Comparison of ENCODE assay signal across 32 cellular contexts in the genomic region with DNA sequence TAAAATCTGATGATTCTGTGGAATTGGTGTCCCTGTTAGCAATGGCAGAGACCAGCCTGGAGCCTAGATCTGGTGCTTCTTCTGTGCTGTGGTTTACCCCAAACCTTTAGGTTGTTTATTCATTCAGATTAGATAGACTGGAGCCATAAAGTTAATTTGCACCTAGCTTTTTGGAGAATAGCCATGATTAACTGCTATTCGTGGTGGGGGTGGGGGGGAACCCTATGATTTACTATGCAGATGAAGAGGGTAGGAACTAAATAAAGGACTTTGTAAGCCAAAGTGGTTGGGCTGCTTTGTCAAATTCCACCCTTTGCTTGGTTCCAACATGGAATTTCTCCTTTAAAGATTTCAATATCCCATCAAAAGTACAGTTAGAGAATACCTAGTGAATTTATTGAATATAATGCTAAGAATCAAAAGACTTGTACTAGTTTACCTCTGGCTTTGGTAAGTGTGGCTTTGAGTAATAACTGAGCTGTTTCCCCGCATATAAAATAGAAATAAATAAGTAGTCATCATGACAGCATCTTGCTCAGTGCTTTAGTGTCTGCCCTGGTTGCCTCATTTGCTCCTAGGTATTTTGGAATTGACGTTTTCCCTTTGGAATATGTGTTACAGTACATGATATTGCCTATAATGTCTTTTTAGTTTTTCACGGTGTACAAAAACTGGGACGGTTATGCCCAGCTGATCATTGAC. TPM values are rescaled to one million over a fixed set of nuclear protein-coding genes. Genes with fewer than 3 reads are reported as not detected.
DNase-seq lines count a peak whose midpoint lies in the region; ATAC-seq, FAIRE-seq and TF ChIP-seq lines count a peak whose summit lies in the region.
"Had no signal": no experiment of that assay in that cellular context is flagged by ENCODE, and none has a peak within 500 bp of the region (broad histone marks: within the 10 kb centered on the region; RNA-seq: fewer than 3 reads in every experiment).

No MANE protein-coding gene starts in this region.

- H3K9me3 ChIP-seq in CD8-positive, alpha-beta T cell (ENCODE audit: low read length): no peaks in the 10 kb centered on the region
- no peaks in the 10 kb centered on the region for H3K9me3 ChIP-seq in K562 (replicated peaks; ENCODE audit: control insufficient read depth, insufficient read depth, low read depth, low read length)
- H3K9me3 ChIP-seq: gastrocnemius medialis, MG63, neutrophil, prostate gland, sigmoid colon, thoracic aorta, uterus had no signal

- no peak for FAIRE-seq in K562 (lab: Jason Lieb, UNC)
- FAIRE-seq: endometrium had no signal

- H3K9ac ChIP-seq in K562 (ENCODE audit: insufficient read depth in 1 of 2, low read depth in 2 of 2, low read length in 2 of 2): no peak overlapping the region

- H3K4me1 Mint-ChIP-seq in activated CD8-positive, alpha-beta T cell treated with anti-CD3 and anti-CD28 coated beads for 36 hours (ENCODE audit: low read depth): peaks cover 27% of the 10 kb centered on the region
- peaks cover 5% of the 10 kb centered on the region for H3K4me1 Mint-ChIP-seq in activated CD8-positive, alpha-beta T cell treated with anti-CD3 and anti-CD28 coated beads, Interleukin-2, amount 10 ng/mL, durations not matched to agents 7 days and 5 days (ENCODE audit: low read depth)
- H3K4me1 Mint-ChIP-seq in CD8-positive, alpha-beta T cell (ENCODE audit: low read depth): peaks cover 15% of the 10 kb centered on the region
- H3K4me1 Mint-ChIP-seq in T-helper 2 cell treated with Interferon-gamma antibody and Interleukin-4, amounts not matched to agents 5 μg/mL and 100 μg/mL, for 36 hours (ENCODE audit: low read depth): peaks cover 2% of the 10 kb centered on the region

- CTCF ChIA-PET in activated CD8-positive, alpha-beta T cell treated with anti-CD3 and anti-CD28 coated beads for 36 hours (lab: Charles Lee): interaction anchor here (0.9 kb wide), 1 partner anchor 14 kb away, joined by 3 read pairs; no protein-coding TSS in a partner anchor
- CTCF ChIA-PET in activated CD8-positive, alpha-beta T cell treated with anti-CD3 and anti-CD28 coated beads, Interleukin-2, amount 10 ng/mL, durations not matched to agents 7 days and 5 days (lab: Charles Lee): interaction anchor here (1.8 kb wide), 1 partner anchor 329 kb away, joined by 4 read pairs; no protein-coding TSS in a partner anchor
- CTCF ChIA-PET in CD8-positive, alpha-beta T cell (lab: Charles Lee): no interaction called here
- CTCF ChIA-PET in K562 (lab: Yijun Ruan, JAX; ENCODE audit: low intra/inter-chr PET ratio): no interaction called here

- peak overlapping the region; percentile 2 for H3K27ac Mint-ChIP-seq in activated CD8-positive, alpha-beta T cell treated with anti-CD3 and anti-CD28 coated beads for 36 hours
- H3K27ac Mint-ChIP-seq in activated CD8-positive, alpha-beta T cell treated with anti-CD3 and anti-CD28 coated beads, Interleukin-2, amount 10 ng/mL, durations not matched to agents 7 days and 5 days: no peak overlapping the region
- H3K27ac Mint-ChIP-seq in CD8-positive, alpha-beta T cell: peak overlapping the region; percentile 52
- H3K27ac Mint-ChIP-seq in T-helper 2 cell treated with Interferon-gamma antibody and Interleukin-4, amounts not matched to agents 5 μg/mL and 100 μg/mL, for 36 hours: no peak overlapping the region
- H3K27ac Mint-ChIP-seq: activated naive CD8-positive, alpha-beta T cell treated with anti-CD3 and anti-CD28 coated beads, Interleukin-2, amount 10 ng/mL, durations not matched to agents 7 days and 5 days; activated T-helper 1 cell treated with anti-CD3 and anti-CD28 coated beads, Interleukin-12 subunit alpha, Interleukin-12 subunit beta, Interleukin-2, Interleukin-4 antibody, amounts not matched to agents 30 ng/mL and 10 ng/mL and 1 ng/mL, durations not matched to agents 14 hours and 24 hours and 36 hours; memory B cell; T-helper 1 cell treated with Interleukin-12 subunit alpha and Interleukin-12 subunit beta and Interleukin-4 antibody, amounts not matched to agents 30 μg/mL and 1 μg/mL, for 36 hours had no signal

- no peak overlapping the region for H3K27ac ChIP-seq in CD8-positive, alpha-beta T cell (ENCODE audit: low read depth, low read length)
- H3K27ac ChIP-seq in K562 (ENCODE audit: extremely low read depth, low read depth, low read length): no peak overlapping the region
- H3K27ac ChIP-seq: gastrocnemius medialis, hepatocyte, prostate gland, sigmoid colon, thoracic aorta, uterus had no signal

- H2AFZ ChIP-seq in K562 (ENCODE audit: low read depth, low read length): no peak overlapping the region
- H2AFZ ChIP-seq: hepatocyte had no signal

- peaks cover 18% of the 10 kb centered on the region for H3K36me3 ChIP-seq in CD8-positive, alpha-beta T cell (ENCODE audit: insufficient read depth, low read length)
- H3K36me3 ChIP-seq in K562 (ENCODE audit: control insufficient read depth, insufficient read depth, low read length): peaks cover 34% of the 10 kb centered on the region; the same call in 2 of the 3 replicates
- H3K36me3 ChIP-seq: prostate gland, uterus had no signal

- H4K20me1 ChIP-seq in K562 (replicated peaks; ENCODE audit: control insufficient read depth, insufficient read depth, low read length): 0 out of 2 replicates have a peak, but pooled peaks cover 6% of the 10 kb centered on the region

- H3K4me1 ChIP-seq in CD8-positive, alpha-beta T cell (ENCODE audit: insufficient read depth, low read length): peaks cover 3% of the 10 kb centered on the region
- H3K4me1 ChIP-seq in K562 (replicated peaks in 1 of 2; ENCODE audit: control insufficient read depth in 2 of 2, insufficient read depth in 2 of 2, low read length in 2 of 2): no peaks in the 10 kb centered on the region
- H3K4me1 ChIP-seq: prostate gland had no signal

- in situ Hi-C loops in K562 (cut with MboI): no loop called here

- no peaks in the 10 kb centered on the region for H3K9me3 Mint-ChIP-seq in activated CD8-positive, alpha-beta T cell treated with anti-CD3 and anti-CD28 coated beads for 36 hours
- H3K9me3 Mint-ChIP-seq in activated CD8-positive, alpha-beta T cell treated with anti-CD3 and anti-CD28 coated beads, Interleukin-2, amount 10 ng/mL, durations not matched to agents 7 days and 5 days (ENCODE audit: insufficient read depth): no peaks in the 10 kb centered on the region
- no peaks in the 10 kb centered on the region for H3K9me3 Mint-ChIP-seq in CD8-positive, alpha-beta T cell
- no peaks in the 10 kb centered on the region for H3K9me3 Mint-ChIP-seq in T-helper 2 cell treated with Interferon-gamma antibody and Interleukin-4, amounts not matched to agents 5 μg/mL and 100 μg/mL, for 36 hours
- H3K9me3 Mint-ChIP-seq: activated naive CD8-positive, alpha-beta T cell treated with anti-CD3 and anti-CD28 coated beads, Interleukin-2, amount 10 ng/mL, durations not matched to agents 7 days and 5 days; activated T-helper 1 cell treated with anti-CD3 and anti-CD28 coated beads, Interleukin-12 subunit alpha, Interleukin-12 subunit beta, Interleukin-2, Interleukin-4 antibody, amounts not matched to agents 30 ng/mL and 10 ng/mL and 1 ng/mL, durations not matched to agents 14 hours and 24 hours and 36 hours; CD4-positive, CD25-positive, alpha-beta regulatory T cell; central memory CD8-positive, alpha-beta T cell; T-helper 1 cell treated with Interleukin-12 subunit alpha and Interleukin-12 subunit beta and Interleukin-4 antibody, amounts not matched to agents 30 μg/mL and 1 μg/mL, for 36 hours had no signal

- no peak overlapping the region for H3K4me3 Mint-ChIP-seq in activated CD8-positive, alpha-beta T cell treated with anti-CD3 and anti-CD28 coated beads for 36 hours
- no peak overlapping the region for H3K4me3 Mint-ChIP-seq in activated CD8-positive, alpha-beta T cell treated with anti-CD3 and anti-CD28 coated beads, Interleukin-2, amount 10 ng/mL, durations not matched to agents 7 days and 5 days
- no peak overlapping the region for H3K4me3 Mint-ChIP-seq in CD8-positive, alpha-beta T cell
- no peak overlapping the region for H3K4me3 Mint-ChIP-seq in T-helper 2 cell treated with Interferon-gamma antibody and Interleukin-4, amounts not matched to agents 5 μg/mL and 100 μg/mL, for 36 hours
- H3K4me3 Mint-ChIP-seq: activated naive CD8-positive, alpha-beta T cell treated with anti-CD3 and anti-CD28 coated beads, Interleukin-2, amount 10 ng/mL, durations not matched to agents 7 days and 5 days; activated T-helper 1 cell treated with anti-CD3 and anti-CD28 coated beads, Interleukin-12 subunit alpha, Interleukin-12 subunit beta, Interleukin-2, Interleukin-4 antibody, amounts not matched to agents 30 ng/mL and 10 ng/mL and 1 ng/mL, durations not matched to agents 14 hours and 24 hours and 36 hours; CD4-positive, CD25-positive, alpha-beta regulatory T cell; central memory CD8-positive, alpha-beta T cell; memory B cell; T-helper 1 cell treated with Interleukin-12 subunit alpha and Interleukin-12 subunit beta and Interleukin-4 antibody, amounts not matched to agents 30 μg/mL and 1 μg/mL, for 36 hours had no signal

- TF ChIP-seq CTCF in activated CD8-positive, alpha-beta T cell treated with anti-CD3 and anti-CD28 coated beads for 36 hours (IDR thresholded peaks at IDR 0.05): no peak
- no peak for TF ChIP-seq CTCF in CD8-positive, alpha-beta T cell (IDR thresholded peaks at IDR 0.05)
- no peak for TF ChIP-seq CTCF in K562 (IDR thresholded peaks at IDR 0.05 in 2 of 3, conservative IDR thresholded peaks at IDR 0.05 in 1 of 3; ENCODE audit: insufficient read depth in 2 of 3, low read depth in 1 of 3, low read length in 3 of 3)

- POLR2A ChIA-PET in activated CD8-positive, alpha-beta T cell treated with anti-CD3 and anti-CD28 coated beads for 36 hours (lab: Charles Lee): interaction anchor here (0.8 to 1.1 kb wide), 2 partner anchors 21 to 30 kb away, joined by 3 to 5 read pairs; no protein-coding TSS in a partner anchor
- POLR2A ChIA-PET in activated CD8-positive, alpha-beta T cell treated with anti-CD3 and anti-CD28 coated beads, Interleukin-2, amount 10 ng/mL, durations not matched to agents 7 days and 5 days (lab: Charles Lee): interaction anchor here (0.8 to 1.3 kb wide), 3 partner anchors 17 to 28 kb away, joined by 3 to 9 read pairs (median 4); partner anchors contain the start of genes MRPL57 and SKA3
- POLR2A ChIA-PET in CD8-positive, alpha-beta T cell (lab: Charles Lee): interaction anchor here (1.1 kb wide), 1 partner anchor 28 kb away, joined by 3 read pairs; the partner anchor contains the start of genes MRPL57 and SKA3
- POLR2A ChIA-PET in K562 (lab: Yijun Ruan, JAX): interaction anchor here (1.0 kb wide), 1 partner anchor 15 kb away, joined by 3 read pairs; no protein-coding TSS in a partner anchor

- H3K9me1 ChIP-seq in K562 (ENCODE audit: control insufficient read depth, insufficient read depth, low read length): no peaks in the 10 kb centered on the region

- H3K79me2 ChIP-seq in K562 (ENCODE audit: control insufficient read depth, insufficient read depth, low read length): peaks cover 13% of the 10 kb centered on the region; the same call in 2 of the 3 replicates

- TF ChIP-seq POLR2A in K562 (conservative IDR thresholded peaks at IDR 0.05): no peak

- 53% methylated on average over 4 of the region's 5 CpGs for WGBS in K562 (ENCODE audit: insufficient coverage, low coverage, missing lambda C conversion rate)

- no peak for DNase-seq in activated CD8-positive, alpha-beta T cell treated with anti-CD3 and anti-CD28 coated beads for 36 hours
- DNase-seq in activated CD8-positive, alpha-beta T cell treated with anti-CD3 and anti-CD28 coated beads, Interleukin-2, amount 10 ng/mL, durations not matched to agents 7 days and 5 days: no peak
- no peak for DNase-seq in CD8-positive, alpha-beta T cell
- DNase-seq in NCI-H69 (lab: John Stamatoyannopoulos, UW): peak; percentile 5
- DNase-seq in K562 (ENCODE audit: extremely low read depth in 1 of 4, low spot score in 3 of 4): no peak
- no peak for DNase-seq in NCI-H82 treated with DMSO at 0.1 percent for 48 hours (lab: John Stamatoyannopoulos, UW; ENCODE audit: unreplicated experiment)
- no peak for DNase-seq in T-helper 2 cell treated with Interferon-gamma antibody and Interleukin-4, amounts not matched to agents 5 μg/mL and 100 μg/mL, for 36 hours (ENCODE audit: low spot score)
- DNase-seq: 8988T; activated CD4-positive, alpha-beta T cell treated with anti-CD3 and anti-CD28 coated beads for 48 hours; activated naive CD8-positive, alpha-beta T cell treated with anti-CD3 and anti-CD28 coated beads, Interleukin-2, amount 10 ng/mL, durations not matched to agents 7 days and 5 days; CD4-positive, CD25-positive, alpha-beta regulatory T cell; dermis blood vessel endothelial cell; gastrocnemius medialis; GOT3; MG63; NCI-H2029; NCI-H2227 treated with DMSO at 0.1 percent for 48 hours; NCI-H748 treated with DMSO at 0.1 percent for 48 hours; RPMI8226; sigmoid colon; stimulated activated naive CD4-positive, alpha-beta T cell treated with Interleukin-2 at 50 U/mL for 16 hours; uterus had no signal

- no peak for TF ChIP-seq RAD21 in K562 (CRISPR knock-in tag; conservative IDR thresholded peaks at IDR 0.05 in 1 of 2, IDR thresholded peaks at IDR 0.05 in 1 of 2)

- H3K27me3 Mint-ChIP-seq in activated CD8-positive, alpha-beta T cell treated with anti-CD3 and anti-CD28 coated beads for 36 hours: no peaks in the 10 kb centered on the region
- H3K27me3 Mint-ChIP-seq in activated CD8-positive, alpha-beta T cell treated with anti-CD3 and anti-CD28 coated beads, Interleukin-2, amount 10 ng/mL, durations not matched to agents 7 days and 5 days (ENCODE audit: low read depth): no peaks in the 10 kb centered on the region
- no peaks in the 10 kb centered on the region for H3K27me3 Mint-ChIP-seq in CD8-positive, alpha-beta T cell (ENCODE audit: low read depth)
- no peaks in the 10 kb centered on the region for H3K27me3 Mint-ChIP-seq in T-helper 2 cell treated with Interferon-gamma antibody and Interleukin-4, amounts not matched to agents 5 μg/mL and 100 μg/mL, for 36 hours (ENCODE audit: low read depth)
- H3K27me3 Mint-ChIP-seq: activated naive CD8-positive, alpha-beta T cell treated with anti-CD3 and anti-CD28 coated beads, Interleukin-2, amount 10 ng/mL, durations not matched to agents 7 days and 5 days; CD4-positive, CD25-positive, alpha-beta regulatory T cell; central memory CD8-positive, alpha-beta T cell had no signal

- intact Hi-C loops in activated CD8-positive, alpha-beta T cell treated with anti-CD3 and anti-CD28 coated beads for 36 hours (cut with micrococcal nuclease): no loop called here
- intact Hi-C loops in CD8-positive, alpha-beta T cell (cut with DNase I, micrococcal nuclease): no loop called here
- intact Hi-C loops in K562 (cut with micrococcal nuclease): no loop called here

- peaks cover 26% of the 10 kb centered on the region for H3K36me3 Mint-ChIP-seq in activated CD8-positive, alpha-beta T cell treated with anti-CD3 and anti-CD28 coated beads for 36 hours (ENCODE audit: low read depth)
- peaks cover 32% of the 10 kb centered on the region for H3K36me3 Mint-ChIP-seq in activated CD8-positive, alpha-beta T cell treated with anti-CD3 and anti-CD28 coated beads, Interleukin-2, amount 10 ng/mL, durations not matched to agents 7 days and 5 days (ENCODE audit: low read depth)
- peaks cover 42% of the 10 kb centered on the region for H3K36me3 Mint-ChIP-seq in CD8-positive, alpha-beta T cell
- H3K36me3 Mint-ChIP-seq in T-helper 2 cell treated with Interferon-gamma antibody and Interleukin-4, amounts not matched to agents 5 μg/mL and 100 μg/mL, for 36 hours (ENCODE audit: low read depth): peaks cover 21% of the 10 kb centered on the region

- no peak overlapping the region for H3K4me2 ChIP-seq in K562 (ENCODE audit: insufficient read depth, low read length)
- H3K4me2 ChIP-seq: hepatocyte had no signal

- no peak for ATAC-seq in activated CD8-positive, alpha-beta T cell treated with anti-CD3 and anti-CD28 coated beads for 36 hours
- no peak for ATAC-seq in activated CD8-positive, alpha-beta T cell treated with anti-CD3 and anti-CD28 coated beads, Interleukin-2, amount 10 ng/mL, durations not matched to agents 7 days and 5 days
- ATAC-seq in CD8-positive, alpha-beta T cell: no peak
- ATAC-seq in K562 (peak; percentile 23; the same call in 2 of the 3 replicates), HG03175 (IDR thresholded peaks at IDR 0.05; ENCODE audit: unreplicated experiment) (no peak)

- H3K4me3 ChIP-seq in CD8-positive, alpha-beta T cell (ENCODE audit: low read depth, low read length): no peak overlapping the region
- H3K4me3 ChIP-seq in K562: no peak overlapping the region
- H3K4me3 ChIP-seq: gastrocnemius medialis, hepatocyte, MG63, prostate gland, sigmoid colon, thoracic aorta, uterus had no signal

- TF ChIP-seq EP300 in K562 (IDR thresholded peaks at IDR 0.05; ENCODE audit: low read length): no peak

- no TSS peak for BruUV-seq in K562 (replicated peaks; lab: Mats Ljungman, UMichigan)

- H3K27me3 ChIP-seq in CD8-positive, alpha-beta T cell (ENCODE audit: insufficient read depth, low read length): no peaks in the 10 kb centered on the region
- H3K27me3 ChIP-seq in K562 (ENCODE audit: control insufficient read depth in 2 of 2, insufficient read depth in 2 of 2, low read length in 2 of 2): no peaks in the 10 kb centered on the region
- H3K27me3 ChIP-seq: gastrocnemius medialis, hepatocyte, MG63, neutrophil, sigmoid colon, uterus had no signal

RNA-seq across cellular contexts. Expression of gene SAP18, which starts 8.8 kb away (rescaled TPM):
- total RNA-seq in activated CD8-positive, alpha-beta T cell treated with anti-CD3 and anti-CD28 coated beads for 36 hours: 100 to 1,000 TPM; 225 to 248 TPM
- total RNA-seq in activated CD8-positive, alpha-beta T cell treated with anti-CD3 and anti-CD28 coated beads, Interleukin-2, amount 10 ng/mL, durations not matched to agents 7 days and 5 days: 100 to 1,000 TPM; 218 to 225 TPM
- total RNA-seq in CD8-positive, alpha-beta T cell: 100 to 1,000 TPM; 296 to 298 TPM
- total RNA-seq in K562 (2011; cell fraction: chromatin; rRNA removed; ENCODE audit: low replicate concordance): 16.1 and 36.2 TPM in 2 replicates
- 10.8 and 15.3 TPM in 2 replicates for total RNA-seq in K562 (2011; cell fraction: nucleolus; rRNA removed)
- total RNA-seq in K562 (2011; cell fraction: nucleoplasm; rRNA removed): 28.9 and 42.6 TPM in 2 replicates
- total RNA-seq in K562 (2014; rRNA removed) (26.2 and 38.0 TPM in 2 replicates), K562 (2014; rRNA removed; fragmentation: Illumina TruSeq; extraction: Trizol) (82.9 and 107 TPM in 2 replicates), K562 (2015; rRNA removed; fragmentation: Illumina TruSeq; extraction: Trizol) (57.2 and 58.6 TPM in 2 replicates), K562 (2021) (179 and 180 TPM in 2 replicates)
- polyA plus RNA-seq in K562 (2011; rRNA removed) (74.1 and 98.6 TPM in 2 replicates), K562 (2014; fragmentation: Illumina TruSeq; extraction: Trizol) (39.6 and 50.3 TPM in 2 replicates), K562 (2014; fragmentation: Nextera tagmentation; extraction: Ambion mirVana) (100 to 1,000 TPM; 311 to 363 TPM), K562 (2014; rRNA removed) (56.1 and 66.1 TPM in 2 replicates)
- 16.2 and 25.3 TPM in 2 replicates for polyA plus RNA-seq in K562 (2011; cell fraction: cytosol; rRNA removed)
- 10.0 and 19.6 TPM in 2 replicates for polyA plus RNA-seq in K562 (2011; cell fraction: nucleus; rRNA removed)
- 88.6 and 104 TPM in 2 replicates for polyA plus RNA-seq in K562 (2012)
- polyA minus RNA-seq in K562 (2011; rRNA and poly(A)+ RNA removed): 20.8 and 22.9 TPM in 2 replicates
- 7.7 and 8.0 TPM in 2 replicates for polyA minus RNA-seq in K562 (2011; cell fraction: cytosol; rRNA and poly(A)+ RNA removed)
- polyA minus RNA-seq in K562 (2011; cell fraction: nucleus; rRNA and poly(A)+ RNA removed): 13.1 and 28.0 TPM in 2 replicates

RNA-seq across cellular contexts. Expression of gene SKA3, which starts 27.6 kb away (rescaled TPM):
- 10 to 100 TPM; 39.5 to 41.5 TPM for total RNA-seq in activated CD8-positive, alpha-beta T cell treated with anti-CD3 and anti-CD28 coated beads for 36 hours
- total RNA-seq in activated CD8-positive, alpha-beta T cell treated with anti-CD3 and anti-CD28 coated beads, Interleukin-2, amount 10 ng/mL, durations not matched to agents 7 days and 5 days: 10 to 100 TPM; 51.0 to 52.5 TPM
- under 1 TPM; 0.36 to 0.49 TPM for total RNA-seq in CD8-positive, alpha-beta T cell
- total RNA-seq in K562 (2011; cell fraction: chromatin; rRNA removed; ENCODE audit: low replicate concordance): 7.3 and 28.3 TPM in 2 replicates
- 5.5 and 5.8 TPM in 2 replicates for total RNA-seq in K562 (2011; cell fraction: nucleolus; rRNA removed)
- 10.3 and 15.0 TPM in 2 replicates for total RNA-seq in K562 (2011; cell fraction: nucleoplasm; rRNA removed)
- total RNA-seq in K562 (2014; rRNA removed) (17.0 and 23.9 TPM in 2 replicates), K562 (2014; rRNA removed; fragmentation: Illumina TruSeq; extraction: Trizol) (29.9 and 30.7 TPM in 2 replicates), K562 (2015; rRNA removed; fragmentation: Illumina TruSeq; extraction: Trizol) (31.0 and 33.3 TPM in 2 replicates), K562 (2021) (29.5 and 35.9 TPM in 2 replicates)
- polyA plus RNA-seq in K562 (2011; rRNA removed) (30.5 and 38.5 TPM in 2 replicates), K562 (2014; fragmentation: Illumina TruSeq; extraction: Trizol) (42.0 and 53.3 TPM in 2 replicates), K562 (2014; fragmentation: Nextera tagmentation; extraction: Ambion mirVana) (10 to 100 TPM; 17.7 to 25.8 TPM), K562 (2014; rRNA removed) (30.8 and 32.3 TPM in 2 replicates)
- 10.3 and 15.6 TPM in 2 replicates for polyA plus RNA-seq in K562 (2011; cell fraction: cytosol; rRNA removed)
- 11.7 and 15.1 TPM in 2 replicates for polyA plus RNA-seq in K562 (2011; cell fraction: nucleus; rRNA removed)
- 16.2 and 22.4 TPM in 2 replicates for polyA plus RNA-seq in K562 (2012)
- polyA minus RNA-seq in K562 (2011; rRNA and poly(A)+ RNA removed): 27.3 and 29.1 TPM in 2 replicates
- 17.6 and 26.9 TPM in 2 replicates for polyA minus RNA-seq in K562 (2011; cell fraction: cytosol; rRNA and poly(A)+ RNA removed)
- polyA minus RNA-seq in K562 (2011; cell fraction: nucleus; rRNA and poly(A)+ RNA removed): 6.6 and 10.2 TPM in 2 replicates
- total RNA-seq: thoracic aorta had no signal

RNA-seq across cellular contexts. Expression of gene MRPL57, which starts 27.8 kb away (rescaled TPM):
- total RNA-seq in activated CD8-positive, alpha-beta T cell treated with anti-CD3 and anti-CD28 coated beads for 36 hours: 10 to 100 TPM; 24.8 to 25.5 TPM
- 10 to 100 TPM; 22.5 to 24.0 TPM for total RNA-seq in activated CD8-positive, alpha-beta T cell treated with anti-CD3 and anti-CD28 coated beads, Interleukin-2, amount 10 ng/mL, durations not matched to agents 7 days and 5 days
- 10 to 100 TPM in 1 of 2 experiments, 1 to 10 TPM in 1; 9.8 to 11.1 TPM for total RNA-seq in CD8-positive, alpha-beta T cell
- total RNA-seq in K562 (2011; cell fraction: chromatin; rRNA removed; ENCODE audit: low replicate concordance): 5.1 and 5.5 TPM in 2 replicates
- 7.1 and 10.3 TPM in 2 replicates for total RNA-seq in K562 (2011; cell fraction: nucleolus; rRNA removed)
- total RNA-seq in K562 (2011; cell fraction: nucleoplasm; rRNA removed): 8.3 and 9.7 TPM in 2 replicates
- total RNA-seq in K562 (2014; rRNA removed): 40.4 and 61.8 TPM in 2 replicates
- total RNA-seq in K562 (2014; rRNA removed; fragmentation: Illumina TruSeq; extraction: Trizol): 10.0 and 10.3 TPM in 2 replicates
- 15.3 and 15.7 TPM in 2 replicates for total RNA-seq in K562 (2015; rRNA removed; fragmentation: Illumina TruSeq; extraction: Trizol)
- 18.0 and 18.9 TPM in 2 replicates for total RNA-seq in K562 (2021)
- 12.6 and 15.9 TPM in 2 replicates for polyA plus RNA-seq in K562 (2011; rRNA removed)
- polyA plus RNA-seq in K562 (2011; cell fraction: cytosol; rRNA removed): 10.0 and 17.4 TPM in 2 replicates
- 8.9 and 12.1 TPM in 2 replicates for polyA plus RNA-seq in K562 (2011; cell fraction: nucleus; rRNA removed)
- polyA plus RNA-seq in K562 (2012): 15.1 and 16.9 TPM in 2 replicates
- polyA plus RNA-seq in K562 (2014; fragmentation: Illumina TruSeq; extraction: Trizol): 8.3 and 11.4 TPM in 2 replicates
- 10 to 100 TPM in 1 of 2 experiments, 1 to 10 TPM in 1; 6.5 to 12.5 TPM for polyA plus RNA-seq in K562 (2014; fragmentation: Nextera tagmentation; extraction: Ambion mirVana)
- 25.3 and 29.5 TPM in 2 replicates for polyA plus RNA-seq in K562 (2014; rRNA removed)
- 3.2 and 4.3 TPM in 2 replicates for polyA minus RNA-seq in K562 (2011; rRNA and poly(A)+ RNA removed)
- 3.8 and 5.4 TPM in 2 replicates for polyA minus RNA-seq in K562 (2011; cell fraction: cytosol; rRNA and poly(A)+ RNA removed)
- 3.5 and 3.8 TPM in 2 replicates for polyA minus RNA-seq in K562 (2011; cell fraction: nucleus; rRNA and poly(A)+ RNA removed)

Comparison
In these comparisons a context has a peak if more than half of its experiments do, and no peak if none do; other contexts are left out.
1. H3K27ac Mint-ChIP-seq: peak in activated CD8-positive, alpha-beta T cell treated with anti-CD3 and anti-CD28 coated beads for 36 hours (single experiment) and CD8-positive, alpha-beta T cell (single experiment); none in activated CD8-positive, alpha-beta T cell treated with anti-CD3 and anti-CD28 coated beads, Interleukin-2, amount 10 ng/mL, durations not matched to agents 7 days and 5 days (single experiment) and T-helper 2 cell treated with Interferon-gamma antibody and Interleukin-4, amounts not matched to agents 5 μg/mL and 100 μg/mL, for 36 hours (single experiment).
2. RNA of gene SKA3, which starts 27.6 kb away (total RNA-seq): 51.0 to 52.5 TPM in activated CD8-positive, alpha-beta T cell treated with anti-CD3 and anti-CD28 coated beads, Interleukin-2, amount 10 ng/mL, durations not matched to agents 7 days and 5 days, 39.5 to 41.5 TPM in activated CD8-positive, alpha-beta T cell treated with anti-CD3 and anti-CD28 coated beads for 36 hours and 5.5 to 35.9 TPM in K562; 0.36 to 0.49 TPM in CD8-positive, alpha-beta T cell; every median in the first group is over 4 times any median in the second.
3. CTCF ChIA-PET loops: an anchor here in activated CD8-positive, alpha-beta T cell treated with anti-CD3 and anti-CD28 coated beads for 36 hours (0.9 kb wide) and activated CD8-positive, alpha-beta T cell treated with anti-CD3 and anti-CD28 coated beads, Interleukin-2, amount 10 ng/mL, durations not matched to agents 7 days and 5 days (1.8 kb wide); none called in CD8-positive, alpha-beta T cell and K562.